8 cellular contexts compared by ENCODE assay signal in genomic region chr10:119597405-119598186, GRCh38. TPM values are rescaled to one million over a fixed set of nuclear protein-coding genes. Genes with fewer than 3 reads are reported as not detected.
DNase-seq lines count a peak whose midpoint lies in the region; ATAC-seq, FAIRE-seq and TF ChIP-seq lines count a peak whose summit lies in the region.

No MANE protein-coding gene starts in this region.

- no peak for FAIRE-seq in bronchial epithelial cell (lab: Jason Lieb, UNC)

- peak overlapping the region; percentile 89 for H3K4me3 ChIP-seq in bronchial epithelial cell (ENCODE audit: low read depth, low read length)

- peak overlapping the region; percentile 91 to 100 (median 98) for H3K4me3 Mint-ChIP-seq in naive thymus-derived CD8-positive, alpha-beta T cell

- H3K27me3 ChIP-seq in bronchial epithelial cell (ENCODE audit: control insufficient read depth, insufficient read depth, low read length): no peaks in the 10 kb centered on the region

- no peaks in the 10 kb centered on the region for H3K27me3 Mint-ChIP-seq in naive thymus-derived CD8-positive, alpha-beta T cell

- DNase-seq in GM13976 (ENCODE audit: low spot score) (peak; percentile 46), bronchial epithelial cell (ENCODE audit: low read depth) (no peak), cortex of kidney (lab: John Stamatoyannopoulos, UW) (no peak), NOMO-1 treated with DMSO at 0.1 percent for 48 hours (lab: John Stamatoyannopoulos, UW; ENCODE audit: unreplicated experiment) (no peak), GF-D8 (lab: John Stamatoyannopoulos, UW) (no peak)
- no peak for DNase-seq in naive thymus-derived CD8-positive, alpha-beta T cell

- no peak for TF ChIP-seq CTCF in GM13976 (IDR thresholded peaks at IDR 0.05; ENCODE audit: borderline replicate concordance, control extremely low read depth, extremely low read depth, insufficient read depth, missing control alignments)
- TF ChIP-seq CTCF in bronchial epithelial cell (IDR thresholded peaks at IDR 0.05; ENCODE audit: insufficient read depth, low read length, severe bottlenecking): no peak

- peaks cover 25 to 45% (median 43%) of the 10 kb centered on the region in 4 donors for H3K4me1 Mint-ChIP-seq in naive thymus-derived CD8-positive, alpha-beta T cell

- peak; percentile 27 for ATAC-seq in HG03565 (IDR thresholded peaks at IDR 0.05; ENCODE audit: unreplicated experiment)
- no peak for ATAC-seq in naive thymus-derived CD8-positive, alpha-beta T cell
- ATAC-seq in HG02759 (IDR thresholded peaks at IDR 0.05; ENCODE audit: unreplicated experiment): no peak

- H3K27ac Mint-ChIP-seq in naive thymus-derived CD8-positive, alpha-beta T cell: peak overlapping the region; percentile 92 to 100 (median 98)

- no peaks in the 10 kb centered on the region for H3K36me3 ChIP-seq in bronchial epithelial cell (ENCODE audit: control insufficient read depth, insufficient read depth, low read length)

- in situ Hi-C loops in GM13976 (cut with MboI; ENCODE audit: low sequenced_read_pairs, unreplicated experiment): no loop called here

- H3K36me3 Mint-ChIP-seq in naive thymus-derived CD8-positive, alpha-beta T cell: peaks cover 0 to 11% (median 6%) of the 10 kb centered on the region in 3 donors

- no peaks in the 10 kb centered on the region for H3K9me3 Mint-ChIP-seq in naive thymus-derived CD8-positive, alpha-beta T cell

- POLR2A ChIA-PET in naive thymus-derived CD8-positive, alpha-beta T cell (lab: Charles Lee): interaction anchor here (1.1 kb wide), 1 partner anchor 55 kb away, joined by 3 read pairs; the partner anchor contains the start of gene RGS10

RNA-seq across cellular contexts. Expression of gene TIAL1, which starts 0.8 kb away (rescaled TPM):
- 20.1 and 28.4 TPM in 2 replicates for total RNA-seq in bronchial epithelial cell
- 100 to 1,000 TPM; 215 to 224 TPM for total RNA-seq in naive thymus-derived CD8-positive, alpha-beta T cell
- 10 to 100 TPM in 1 of 3 donors, 1 to 10 TPM in 2; 9.3 to 12.9 (median 9.4) TPM for polyA plus RNA-seq in naive thymus-derived CD8-positive, alpha-beta T cell

RNA-seq across cellular contexts. Expression of gene BAG3, which starts 53.6 kb away (rescaled TPM):
- 6.4 and 7.1 TPM in 2 replicates for total RNA-seq in bronchial epithelial cell
- total RNA-seq in naive thymus-derived CD8-positive, alpha-beta T cell: 10 to 100 TPM; 14.4 to 17.8 TPM
- 10 to 100 TPM in 2 of 3 donors, 1 to 10 TPM in 1; 5.1 to 26.5 (median 12.5) TPM for polyA plus RNA-seq in naive thymus-derived CD8-positive, alpha-beta T cell

RNA-seq across cellular contexts. Expression of gene RGS10, which starts 55.1 kb away (rescaled TPM):
- 23.9 and 35.5 TPM in 2 replicates for total RNA-seq in bronchial epithelial cell
- 100 to 1,000 TPM; 251 to 268 TPM for total RNA-seq in naive thymus-derived CD8-positive, alpha-beta T cell
- polyA plus RNA-seq in naive thymus-derived CD8-positive, alpha-beta T cell: 100 to 1,000 TPM; 409 to 533 (median 504) TPM
